9 cellular contexts compared by ENCODE assay signal in genomic region chr12:26271889-26272492, GRCh38.
DNase-seq lines count a peak whose midpoint lies in the region; TF ChIP-seq lines count a peak whose summit lies in the region.
"Had no signal": no experiment of that assay in that cellular context is flagged by ENCODE, and none has a peak within 500 bp of the region (broad histone marks: within the 10 kb centered on the region; RNA-seq: fewer than 3 reads in every experiment).

No MANE protein-coding gene starts in this region.

- DNase-seq in M059J (ENCODE audit: low read depth) (peak; percentile 45), fibroblast of peridontal ligament (ENCODE audit: extremely low read depth) (peak; percentile 78), trophoblast cell (peak; percentile 27 to 38), NCI-H1436 treated with DMSO at 0.1 percent for 48 hours (lab: John Stamatoyannopoulos, UW) (no peak), SKM-1 (lab: John Stamatoyannopoulos, UW; ENCODE audit: unreplicated experiment) (no peak), erythroblast (lab: John Stamatoyannopoulos, UW) (no peak), cerebellar cortex (ENCODE audit: low spot score) (no peak)
- DNase-seq: NCI-H146 had no signal

- no peak overlapping the region for H2BK5ac ChIP-seq in trophoblast cell (ENCODE audit: low read depth, low read length, poor library complexity)

- H4K91ac ChIP-seq in trophoblast cell (ENCODE audit: low read depth, low read length) = no peak overlapping the region

- no peak overlapping the region for H2BK12ac ChIP-seq in trophoblast cell (ENCODE audit: low read length)

- no peak overlapping the region for H3K4ac ChIP-seq in trophoblast cell (ENCODE audit: low read depth, low read length)

- H4K20me1 ChIP-seq in BLaER1 treated with 17β-estradiol and CSF1 and Interleukin-3, amounts not matched to agents 10 nM and 100 nM = no peaks in the 10 kb centered on the region

- H4K8ac ChIP-seq in trophoblast cell (ENCODE audit: low read depth, low read length) = no peak overlapping the region

- H3K4me2 ChIP-seq in BLaER1 treated with 17β-estradiol and CSF1 and Interleukin-3, amounts not matched to agents 10 nM and 100 nM = peak overlapping the region in 3 of 11 experiments; percentile 75 to 83 (median 79); a peak in 8 of 22 replicates
- no peak overlapping the region for H3K4me2 ChIP-seq in trophoblast cell (ENCODE audit: low read length)

- H3K4me3 ChIP-seq in BLaER1 treated with 17β-estradiol and CSF1 and Interleukin-3, amounts not matched to agents 10 nM and 100 nM = no peak overlapping the region
- H3K4me3 ChIP-seq in trophoblast cell (ENCODE audit: low read depth, low read length) = no peak overlapping the region

- no peak overlapping the region for H2BK120ac ChIP-seq in trophoblast cell (ENCODE audit: insufficient read depth, low read length, poor library complexity)

- H2AK5ac ChIP-seq in trophoblast cell (ENCODE audit: low read length) = no peak overlapping the region

- H3K36me3 ChIP-seq in BLaER1 treated with 17β-estradiol and CSF1 and Interleukin-3, amounts not matched to agents 10 nM and 100 nM = no peaks in the 10 kb centered on the region
- no peaks in the 10 kb centered on the region for H3K36me3 ChIP-seq in trophoblast cell (ENCODE audit: control insufficient read depth in 1 of 2, insufficient read depth in 2 of 2, low read length in 2 of 2)

- peaks cover 6% of the 10 kb centered on the region for H3K79me1 ChIP-seq in trophoblast cell (ENCODE audit: low read length)

- no CpG with 5 or more reads among the region's 14 CpGs for WGBS in trophoblast cell (ENCODE audit: extremely low coverage, insufficient coverage, insufficient read length)

- no peak overlapping the region for H3K23ac ChIP-seq in trophoblast cell (ENCODE audit: low read length)

- TF ChIP-seq POLR2A in erythroblast (IDR thresholded peaks at IDR 0.05; ENCODE audit: low read length) = no peak

- H3K27me3 ChIP-seq in BLaER1 treated with 17β-estradiol and CSF1 and Interleukin-3, amounts not matched to agents 10 nM and 100 nM = no peaks in the 10 kb centered on the region
- H3K27me3 ChIP-seq in trophoblast cell (ENCODE audit: insufficient read depth, low read length) = no peaks in the 10 kb centered on the region

- H2AFZ ChIP-seq in trophoblast cell (ENCODE audit: insufficient read depth, low read length, poor library complexity) = no peak overlapping the region

- H3K27ac ChIP-seq in BLaER1 treated with 17β-estradiol and CSF1 and Interleukin-3, amounts not matched to agents 10 nM and 100 nM = peak overlapping the region in 6 of 11 experiments; percentile 16 to 94 (median 88); a peak in 5 of 22 replicates
- H3K27ac ChIP-seq in trophoblast cell (ENCODE audit: low read depth, low read length) = no peak overlapping the region

- no peaks in the 10 kb centered on the region for H3K9me3 ChIP-seq in BLaER1 treated with 17β-estradiol and CSF1 and Interleukin-3, amounts not matched to agents 10 nM and 100 nM (replicated peaks in 1 of 11)
- H3K9me3 ChIP-seq in trophoblast cell (ENCODE audit: insufficient read depth, low read depth, low read length) = peaks cover 1% of the 10 kb centered on the region

- peaks cover 5 to 84% (median 44%) of the 10 kb centered on the region in 10 experiments; a peak in 19 of 20 replicates for H3K4me1 ChIP-seq in BLaER1 treated with 17β-estradiol and CSF1 and Interleukin-3, amounts not matched to agents 10 nM and 100 nM
- peaks cover 9 to 14% of the 10 kb centered on the region in 2 experiments for H3K4me1 ChIP-seq in trophoblast cell (ENCODE audit: control insufficient read depth in 1 of 2, insufficient read depth in 2 of 2, low read length in 2 of 2)

- H3K9ac ChIP-seq in BLaER1 treated with 17β-estradiol and CSF1 and Interleukin-3, amounts not matched to agents 10 nM and 100 nM = no peak overlapping the region
- H3K9ac ChIP-seq in trophoblast cell (ENCODE audit: low read length) = no peak overlapping the region

- H3K18ac ChIP-seq in trophoblast cell (ENCODE audit: low read length) = no peak overlapping the region

- no peak overlapping the region for H4K12ac ChIP-seq in trophoblast cell (ENCODE audit: low read depth, low read length)

- no peak overlapping the region for H3K14ac ChIP-seq in trophoblast cell (ENCODE audit: low read length)

- no peaks in the 10 kb centered on the region for H3K79me2 ChIP-seq in trophoblast cell (ENCODE audit: control insufficient read depth, insufficient read depth, low read length, poor library complexity)

Comparison
In these comparisons a context has a peak if more than half of its experiments do, and no peak if none do; other contexts are left out.
1. DNase-seq: peak in M059J (single experiment), fibroblast of peridontal ligament (single experiment) and trophoblast cell (2 of 2); none in NCI-H1436 treated with DMSO at 0.1 percent for 48 hours (single experiment), SKM-1 (single experiment), erythroblast (0 of 2) and cerebellar cortex (single experiment).